In the genomic region with DNA sequence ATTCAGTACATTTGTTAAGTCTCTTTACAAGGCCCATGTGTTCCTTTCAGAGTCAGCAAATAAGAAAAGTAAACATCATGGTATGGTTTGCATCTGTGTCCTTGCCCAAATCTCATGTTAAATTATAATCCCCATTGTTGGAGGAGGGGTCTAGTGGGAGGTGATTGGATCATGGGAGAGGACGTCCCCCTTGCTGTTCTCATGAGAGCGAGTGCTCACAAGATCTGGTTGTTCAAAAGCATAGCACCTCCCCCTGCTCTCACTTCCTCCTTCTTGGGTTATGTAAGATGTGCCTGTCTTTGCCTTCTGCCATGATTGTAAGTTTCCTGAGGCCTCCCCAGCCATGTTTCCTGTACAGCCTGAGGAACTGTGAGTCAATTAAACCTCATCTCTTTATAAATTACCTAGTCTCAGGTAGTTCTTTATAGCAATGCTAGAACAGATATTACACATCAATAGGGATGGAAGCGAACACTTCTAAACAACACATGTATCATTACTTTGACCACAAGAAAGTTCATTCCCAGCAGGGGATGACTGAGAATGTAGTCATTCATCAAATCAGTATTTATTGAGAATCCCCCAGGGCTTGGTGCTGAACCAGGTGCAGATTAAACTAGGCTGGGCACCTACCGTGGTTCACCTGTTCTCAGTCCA, we compare ENCODE assay signal across 9 cellular contexts. TPM values are rescaled to one million over a fixed set of nuclear protein-coding genes. Genes with fewer than 3 reads are reported as not detected.
DNase-seq lines count a peak whose midpoint lies in the region; ATAC-seq and TF ChIP-seq lines count a peak whose summit lies in the region.
"Had no signal": no experiment of that assay in that cellular context is flagged by ENCODE, and none has a peak within 500 bp of the region (broad histone marks: within the 10 kb centered on the region; RNA-seq: fewer than 3 reads in every experiment).

No MANE protein-coding gene starts in this region.

- H3K27me3 Mint-ChIP-seq in CD14-positive monocyte (ENCODE audit: low read depth in 3 of 3), result peaks cover 0 to 8% (median 4%) of the 10 kb centered on the region in 3 donors

- H3K36me3 Mint-ChIP-seq in CD14-positive monocyte, result peaks cover 4 to 16% of the 10 kb centered on the region in 2 donors

- DNase-seq in CD14-positive monocyte (ENCODE audit: low spot score), result peak; percentile 62
- DNase-seq in GM20000 (ENCODE audit: low spot score), result peak; percentile 54
- DNase-seq in Jurkat, Clone E6-1 (ENCODE audit: low read depth, low spot score), result peak; percentile 51
- peak; percentile 73 for DNase-seq in choroid plexus epithelial cell (ENCODE audit: low read depth)
- DNase-seq in kidney glomerular epithelial cell (lab: John Stamatoyannopoulos, UW), result no peak
- DNase-seq: T-helper 1 cell had no signal

- H3K4me3 Mint-ChIP-seq in CD14-positive monocyte, result peak overlapping the region in 1 of 2 donors; percentile 65

- no peak for TF ChIP-seq CTCF in CD14-positive monocyte (IDR thresholded peaks at IDR 0.05)
- no peak for TF ChIP-seq CTCF in GM20000 (IDR thresholded peaks at IDR 0.05; ENCODE audit: extremely low read depth, missing control alignments)
- TF ChIP-seq CTCF in choroid plexus epithelial cell (conservative IDR thresholded peaks at IDR 0.05; ENCODE audit: low read depth, low read length), result no peak

- intact Hi-C loops in CD14-positive monocyte (cut with micrococcal nuclease), result no loop called here

- H3K27ac Mint-ChIP-seq in CD14-positive monocyte, result peak overlapping the region; percentile 72 to 90 (median 78)

- H3K4me1 Mint-ChIP-seq in CD14-positive monocyte, result peaks cover 31% of the 10 kb centered on the region

- H3K4me3 ChIP-seq in Jurkat, Clone E6-1 (ENCODE audit: low read length), result no peak overlapping the region
- no peak overlapping the region for H3K4me3 ChIP-seq in choroid plexus epithelial cell (ENCODE audit: low read depth, low read length)

- peaks cover 11 to 19% (median 16%) of the 10 kb centered on the region in 7 donors for H3K9me3 Mint-ChIP-seq in CD14-positive monocyte

- no peak for ATAC-seq in HG03025 (IDR thresholded peaks at IDR 0.05; ENCODE audit: low FRiP score, unreplicated experiment)
- ATAC-seq in HG02610 (IDR thresholded peaks at IDR 0.05; ENCODE audit: unreplicated experiment), result no peak
- no peak for ATAC-seq in HG02763 (IDR thresholded peaks at IDR 0.05; ENCODE audit: unreplicated experiment)

RNA-seq across cellular contexts. Expression of a gene that starts 4.1 kb away (rescaled TPM):
- polyA plus RNA-seq in CD14-positive monocyte, result not detected
- polyA plus RNA-seq in Jurkat, Clone E6-1 (2012; ENCODE audit: insufficient read depth, insufficient read length), result 1.00 TPM

RNA-seq across cellular contexts. Expression of a gene that starts 15.4 kb away (rescaled TPM):
- polyA plus RNA-seq in CD14-positive monocyte, result 10 to 100 TPM; 25.6 to 30.1 TPM
- polyA plus RNA-seq in Jurkat, Clone E6-1 (2012; ENCODE audit: insufficient read depth, insufficient read length), result 74.1 TPM

RNA-seq across cellular contexts. Expression of a gene that starts 15.7 kb away (rescaled TPM):
- polyA plus RNA-seq in CD14-positive monocyte, result 1 to 10 TPM; 3.3 to 3.6 TPM
- polyA plus RNA-seq in Jurkat, Clone E6-1 (2012; ENCODE audit: insufficient read depth, insufficient read length), result 49.5 TPM
